Comparison of ENCODE assay signal across 1 cellular context in the genomic region with DNA sequence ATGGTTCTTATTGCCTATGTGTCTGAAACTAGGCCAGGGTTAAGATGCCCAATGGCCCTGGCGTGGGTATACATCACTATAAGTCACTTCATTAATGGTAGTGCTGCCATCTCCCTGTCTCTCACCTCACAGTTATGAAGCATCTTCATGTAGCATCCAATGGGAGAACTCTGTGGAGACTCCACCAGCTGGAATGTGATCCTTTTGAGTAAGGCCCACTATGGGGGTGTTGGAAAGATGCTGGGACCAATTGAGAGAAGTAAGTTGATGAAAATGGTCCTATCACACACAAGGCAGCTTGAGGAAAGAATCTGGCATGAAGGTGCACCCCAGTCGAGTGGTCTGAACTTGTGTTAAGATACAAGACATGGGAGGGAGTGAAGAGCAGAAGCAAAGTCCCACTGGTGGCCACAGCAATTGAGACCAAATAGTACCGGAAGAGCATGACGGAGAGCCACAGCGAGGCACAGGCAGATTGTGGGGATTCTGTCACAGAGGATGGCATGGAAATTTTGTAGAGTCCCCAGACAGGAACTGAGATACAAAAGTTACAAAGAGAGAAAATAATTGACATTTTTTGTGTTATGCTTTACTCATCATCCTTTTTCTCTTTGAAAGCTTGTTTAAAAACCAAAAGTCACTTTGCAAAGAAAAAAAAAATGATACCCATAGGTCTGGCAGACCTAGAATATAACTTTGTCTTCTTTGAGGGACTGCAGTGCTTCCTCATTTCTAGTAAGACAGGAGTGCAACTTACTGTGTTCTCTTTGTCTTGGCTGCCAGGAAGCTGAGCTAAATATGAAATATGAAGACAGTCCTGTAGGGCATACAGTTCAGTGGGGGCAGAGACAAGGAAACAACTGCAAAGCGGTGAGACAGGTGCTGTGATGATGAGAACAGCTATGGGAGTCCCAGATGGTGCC.
TF ChIP-seq lines count a peak whose summit lies in the region.

No MANE protein-coding gene starts in this region.

TF ChIP-seq in GM12878, 131 proteins besides CTCF, POLR2A, EP300 and RAD21:
- TF ChIP-seq NFIC (IDR thresholded peaks at IDR 0.05; ENCODE audit: low read depth, low read length) (no peak), JUND (IDR thresholded peaks at IDR 0.05; ENCODE audit: low read depth, low read length) (no peak), TBL1XR1 (IDR thresholded peaks at IDR 0.05; ENCODE audit: low read depth, low read length) (no peak), SPI1 (IDR thresholded peaks at IDR 0.05; ENCODE audit: borderline replicate concordance, insufficient read depth, low read depth, low read length) (no peak), RCOR1 (conservative IDR thresholded peaks at IDR 0.05; ENCODE audit: low read depth, low read length) (no peak), ZNF207 (IDR thresholded peaks at IDR 0.05; ENCODE audit: borderline replicate concordance) (no peak), IRF4 (IDR thresholded peaks at IDR 0.05; ENCODE audit: low read depth, low read length) (no peak), MTA3 (IDR thresholded peaks at IDR 0.05; ENCODE audit: borderline replicate concordance, low read length) (no peak), POLR2AphosphoS5 (IDR thresholded peaks at IDR 0.05; ENCODE audit: low read length) (no peak), SMARCA5 (IDR thresholded peaks at IDR 0.05) (no peak), BMI1 (IDR thresholded peaks at IDR 0.05; ENCODE audit: borderline replicate concordance) (no peak), MEF2B (IDR thresholded peaks at IDR 0.05; ENCODE audit: partially characterized antibody, poor library complexity, severe bottlenecking) (no peak), TARDBP (IDR thresholded peaks at IDR 0.05; ENCODE audit: borderline replicate concordance) (no peak), POU2F2 (IDR thresholded peaks at IDR 0.05; ENCODE audit: borderline replicate concordance, low read depth, low read length) (no peak), PAX5 (IDR thresholded peaks at IDR 0.05; ENCODE audit: borderline replicate concordance, low read depth, low read length) (no peak)
- TF ChIP-seq, protein P1, sequence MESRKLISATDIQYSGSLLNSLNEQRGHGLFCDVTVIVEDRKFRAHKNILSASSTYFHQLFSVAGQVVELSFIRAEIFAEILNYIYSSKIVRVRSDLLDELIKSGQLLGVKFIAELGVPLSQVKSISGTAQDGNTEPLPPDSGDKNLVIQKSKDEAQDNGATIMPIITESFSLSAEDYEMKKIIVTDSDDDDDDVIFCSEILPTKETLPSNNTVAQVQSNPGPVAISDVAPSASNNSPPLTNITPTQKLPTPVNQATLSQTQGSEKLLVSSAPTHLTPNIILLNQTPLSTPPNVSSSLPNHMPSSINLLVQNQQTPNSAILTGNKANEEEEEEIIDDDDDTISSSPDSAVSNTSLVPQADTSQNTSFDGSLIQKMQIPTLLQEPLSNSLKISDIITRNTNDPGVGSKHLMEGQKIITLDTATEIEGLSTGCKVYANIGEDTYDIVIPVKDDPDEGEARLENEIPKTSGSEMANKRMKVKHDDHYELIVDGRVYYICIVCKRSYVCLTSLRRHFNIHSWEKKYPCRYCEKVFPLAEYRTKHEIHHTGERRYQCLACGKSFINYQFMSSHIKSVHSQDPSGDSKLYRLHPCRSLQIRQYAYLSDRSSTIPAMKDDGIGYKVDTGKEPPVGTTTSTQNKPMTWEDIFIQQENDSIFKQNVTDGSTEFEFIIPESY (IDR thresholded peaks at IDR 0.05): no peak
